32 cellular contexts compared by ENCODE assay signal in genomic region chr1:9016455-9016854, GRCh38. TPM values are rescaled to one million over a fixed set of nuclear protein-coding genes. Genes with fewer than 3 reads are reported as not detected.
"Had no signal": no experiment of that assay in that cellular context is flagged by ENCODE, and none has a peak within 500 bp of the region (broad histone marks: within the 10 kb centered on the region; RNA-seq: fewer than 3 reads in every experiment).

No MANE protein-coding gene starts in this region.

- H3K4me3 ChIP-seq: esophagus muscularis mucosa, gastrocnemius medialis, heart left ventricle had no signal

- H3K9me3 Mint-ChIP-seq: activated CD8-positive, alpha-beta T cell treated with anti-CD3 and anti-CD28 coated beads for 36 hours; activated naive CD4-positive, alpha-beta T cell treated with anti-CD3 and anti-CD28 coated beads, Interleukin-2, amount 10 ng/mL, durations not matched to agents 7 days and 5 days; activated naive CD4-positive, alpha-beta T cell treated with anti-CD3 and anti-CD28 coated beads, Interleukin-2, amount 50 U/mL, for 72 hours; activated naive CD8-positive, alpha-beta T cell treated with anti-CD3 and anti-CD28 coated beads, Interleukin-2, amount 10 ng/mL, durations not matched to agents 7 days and 5 days; activated T-cell treated with anti-CD3 and anti-CD28 coated beads, Interleukin-2, amount 50 U/mL, for 72 hours; central memory CD8-positive, alpha-beta T cell; effector memory CD8-positive, alpha-beta T cell had no signal

- H3K4me3 Mint-ChIP-seq: activated CD8-positive, alpha-beta T cell treated with anti-CD3 and anti-CD28 coated beads for 36 hours; activated naive CD4-positive, alpha-beta T cell treated with anti-CD3 and anti-CD28 coated beads, Interleukin-2, amount 10 ng/mL, durations not matched to agents 7 days and 5 days; activated naive CD8-positive, alpha-beta T cell treated with anti-CD3 and anti-CD28 coated beads, Interleukin-2, amount 10 ng/mL, durations not matched to agents 7 days and 5 days; activated T-cell treated with anti-CD3 and anti-CD28 coated beads, Interleukin-2, amount 50 U/mL, for 72 hours; central memory CD8-positive, alpha-beta T cell; effector memory CD8-positive, alpha-beta T cell had no signal

- H3K4me1 ChIP-seq: foreskin keratinocyte, gastrocnemius medialis had no signal

- H3K27ac ChIP-seq: brain microvascular endothelial cell, esophagus muscularis mucosa, foreskin keratinocyte, gastrocnemius medialis, heart left ventricle had no signal

- H3K9me3 ChIP-seq: esophagus muscularis mucosa, gastrocnemius medialis, heart left ventricle had no signal

- FAIRE-seq: astrocyte, bronchial epithelial cell, colon had no signal

- DNase-seq: activated CD4-positive, alpha-beta T cell treated with anti-CD3 and anti-CD28 coated beads for 48 hours; activated CD4-positive, alpha-beta T cell treated with anti-CD3 and anti-CD28 coated beads, Interleukin-2, amount 50 U/mL, for 1 hour; activated CD4-positive, alpha-beta T cell treated with anti-CD3 and anti-CD28 coated beads, Interleukin-2, amount 50 U/mL, for 48 hours; activated CD8-positive, alpha-beta memory T cell treated with anti-CD3 and anti-CD28 coated beads for 24 hours; activated CD8-positive, alpha-beta memory T cell treated with anti-CD3 and anti-CD28 coated beads, Interleukin-2, amount 50 U/mL, for 4 hours; activated CD8-positive, alpha-beta T cell treated with anti-CD3 and anti-CD28 coated beads for 36 hours; activated gamma-delta T cell; activated naive CD4-positive, alpha-beta T cell; activated naive CD4-positive, alpha-beta T cell treated with anti-CD3 and anti-CD28 coated beads, Interleukin-2, amount 10 ng/mL, durations not matched to agents 7 days and 5 days; activated naive CD8-positive, alpha-beta T cell treated with anti-CD3 and anti-CD28 coated beads, Interleukin-2, amount 10 ng/mL, durations not matched to agents 7 days and 5 days; activated T-cell treated with anti-CD3 and anti-CD28 coated beads, Interleukin-2, amount 50 U/mL, for 1 hour; activated T-cell treated with anti-CD3 and anti-CD28 coated beads, Interleukin-2, amount 50 U/mL, for 72 hours; brain microvascular endothelial cell; cortex of kidney; dermis blood vessel endothelial cell; effector CD4-positive, alpha-beta T cell; effector memory CD8-positive, alpha-beta T cell; erythroblast; foreskin keratinocyte; gastrocnemius medialis; glutamatergic neuron; heart left ventricle; T-helper 2 cell had no signal

- H3K36me3 ChIP-seq: brain microvascular endothelial cell, esophagus muscularis mucosa, gastrocnemius medialis, heart left ventricle had no signal

- H3K27me3 ChIP-seq: brain microvascular endothelial cell, esophagus muscularis mucosa, gastrocnemius medialis, heart left ventricle had no signal

- ATAC-seq: activated CD8-positive, alpha-beta T cell treated with anti-CD3 and anti-CD28 coated beads for 36 hours; activated naive CD4-positive, alpha-beta T cell treated with anti-CD3 and anti-CD28 coated beads, Interleukin-2, amount 50 U/mL, for 72 hours; activated T-cell treated with anti-CD3 and anti-CD28 coated beads, Interleukin-2, amount 50 U/mL, for 72 hours; effector memory CD8-positive, alpha-beta T cell; foreskin keratinocyte; gastrocnemius medialis; heart left ventricle had no signal

- H3K36me3 Mint-ChIP-seq: activated naive CD4-positive, alpha-beta T cell treated with anti-CD3 and anti-CD28 coated beads, Interleukin-2, amount 10 ng/mL, durations not matched to agents 7 days and 5 days; activated naive CD4-positive, alpha-beta T cell treated with anti-CD3 and anti-CD28 coated beads, Interleukin-2, amount 50 U/mL, for 72 hours; activated naive CD8-positive, alpha-beta T cell treated with anti-CD3 and anti-CD28 coated beads, Interleukin-2, amount 10 ng/mL, durations not matched to agents 7 days and 5 days had no signal

- H3K27ac Mint-ChIP-seq: activated CD8-positive, alpha-beta T cell treated with anti-CD3 and anti-CD28 coated beads for 36 hours; activated naive CD4-positive, alpha-beta T cell treated with anti-CD3 and anti-CD28 coated beads, Interleukin-2, amount 10 ng/mL, durations not matched to agents 7 days and 5 days; activated naive CD8-positive, alpha-beta T cell treated with anti-CD3 and anti-CD28 coated beads, Interleukin-2, amount 10 ng/mL, durations not matched to agents 7 days and 5 days; activated T-cell treated with anti-CD3 and anti-CD28 coated beads, Interleukin-2, amount 50 U/mL, for 72 hours; effector memory CD8-positive, alpha-beta T cell had no signal

- H3K4me1 Mint-ChIP-seq: central memory CD8-positive, alpha-beta T cell had no signal

RNA-seq across cellular contexts. Expression of gene SLC2A7, which starts 9.8 kb away (rescaled TPM):
- total RNA-seq: activated naive CD4-positive, alpha-beta T cell treated with anti-CD3 and anti-CD28 coated beads, Interleukin-2, amount 50 U/mL, for 72 hours; astrocyte; bronchial epithelial cell; cardiac septum; chondrocyte; esophagus muscularis mucosa; foreskin keratinocyte; gastrocnemius medialis; T-helper 1 cell treated with Interleukin-12 subunit alpha and Interleukin-12 subunit beta and Interleukin-4 antibody, amounts not matched to agents 30 ng/mL and 1 ng/mL, for 36 hours had no signal
- polyA plus RNA-seq: foreskin keratinocyte had no signal

RNA-seq across cellular contexts. Expression of gene SLC2A5, which starts 53.0 kb away (rescaled TPM):
- total RNA-seq: activated CD8-positive, alpha-beta T cell treated with anti-CD3 and anti-CD28 coated beads for 36 hours; activated naive CD4-positive, alpha-beta T cell treated with anti-CD3 and anti-CD28 coated beads, Interleukin-2, amount 50 U/mL, for 72 hours; activated naive CD8-positive, alpha-beta T cell treated with anti-CD3 and anti-CD28 coated beads, Interleukin-2, amount 10 ng/mL, durations not matched to agents 7 days and 5 days; activated T-cell treated with anti-CD3 and anti-CD28 coated beads, Interleukin-2, amount 50 U/mL, for 72 hours; T-helper 1 cell treated with Interleukin-12 subunit alpha and Interleukin-12 subunit beta and Interleukin-4 antibody, amounts not matched to agents 30 ng/mL and 1 ng/mL, for 36 hours had no signal
